Comparison of ENCODE assay signal across 1 cellular context in genomic region chr2:56969513-56969912, GRCh38.
TF ChIP-seq lines count a peak whose summit lies in the region.

No MANE protein-coding gene starts in this region.

TF ChIP-seq in HepG2, 621 proteins besides CTCF, POLR2A, EP300 and RAD21 (continued from another document):
- TF ChIP-seq ATF7 (IDR thresholded peaks at IDR 0.05): peak; percentile 92
- TF ChIP-seq ATF7 (CRISPR knock-in tag; IDR thresholded peaks at IDR 0.05): no peak
- no peak for TF ChIP-seq HNF1B (CRISPR knock-in tag; IDR thresholded peaks at IDR 0.05)
- TF ChIP-seq MAX (IDR thresholded peaks at IDR 0.05): no peak
- TF ChIP-seq ZMAT3 (CRISPR knock-in tag; conservative IDR thresholded peaks at IDR 0.05): no peak
- TF ChIP-seq CREB1 (IDR thresholded peaks at IDR 0.05): peak; percentile 95
- no peak for TF ChIP-seq CREB1 (CRISPR knock-in tag; IDR thresholded peaks at IDR 0.05)
- no peak for TF ChIP-seq ZNF570 (CRISPR knock-in tag; IDR thresholded peaks at IDR 0.05; ENCODE audit: borderline replicate concordance)
- no peak for TF ChIP-seq ZNF780A (CRISPR knock-in tag; IDR thresholded peaks at IDR 0.05)
- TF ChIP-seq PBX3 (CRISPR knock-in tag; IDR thresholded peaks at IDR 0.05; ENCODE audit: borderline replicate concordance): no peak
- TF ChIP-seq ATF6 (CRISPR knock-in tag; conservative IDR thresholded peaks at IDR 0.05): no peak
TF ChIP-seq in HepG2: peak in this region for 2.
